In genomic region chr12:124549629-124550028, GRCh38 we compare ENCODE assay signal across 10 cellular contexts. TPM values are rescaled to one million over a fixed set of nuclear protein-coding genes. Genes with fewer than 3 reads are reported as not detected.
DNase-seq lines count a peak whose midpoint lies in the region; ATAC-seq and TF ChIP-seq lines count a peak whose summit lies in the region.
"Had no signal": no experiment of that assay in that cellular context is flagged by ENCODE, and none has a peak within 500 bp of the region (broad histone marks: within the 10 kb centered on the region; RNA-seq: fewer than 3 reads in every experiment).

No MANE protein-coding gene starts in this region.

- POLR2A ChIA-PET in RWPE1 (lab: Yijun Ruan, JAX; ENCODE audit: low non-redundant PET) = interaction anchor here (0.5 kb wide), 1 partner anchor 79 kb away, joined by 4 read pairs; no protein-coding TSS in a partner anchor

- H3K27ac Mint-ChIP-seq in osteocyte (ENCODE audit: unreplicated experiment) = peak overlapping the region; percentile 90
- H3K27ac Mint-ChIP-seq: activated naive CD8-positive, alpha-beta T cell treated with anti-CD3 and anti-CD28 coated beads for 36 hours had no signal

- CTCF ChIA-PET in RWPE1 (lab: Yijun Ruan, JAX) = no interaction called here

- no peaks in the 10 kb centered on the region for H3K9me3 Mint-ChIP-seq in osteocyte (ENCODE audit: unreplicated experiment)
- H3K9me3 Mint-ChIP-seq: activated naive CD8-positive, alpha-beta T cell treated with anti-CD3 and anti-CD28 coated beads for 36 hours had no signal

- no peak overlapping the region for H3K4me3 ChIP-seq in dorsolateral prefrontal cortex
- no peak overlapping the region for H3K4me3 ChIP-seq in upper lobe of left lung

- H3K36me3 ChIP-seq in upper lobe of left lung = no peaks in the 10 kb centered on the region

- H3K27ac ChIP-seq in RWPE1 (peak overlapping the region; percentile 89), dorsolateral prefrontal cortex (peak overlapping the region in 49 of 59 donors; percentile 0 to 90 (median 77)), upper lobe of left lung (peak overlapping the region; percentile 32 to 81 (median 46))

- WGBS in upper lobe of left lung, 2 donors = 70 to 85% methylated on average over 17 of the region's 17 CpGs

- H3K9me3 ChIP-seq in upper lobe of left lung = no peaks in the 10 kb centered on the region

- no peak for TF ChIP-seq POLR2A in upper lobe of left lung (IDR thresholded peaks at IDR 0.05)

- no peaks in the 10 kb centered on the region for H3K27me3 ChIP-seq in dorsolateral prefrontal cortex
- H3K27me3 ChIP-seq in upper lobe of left lung = no peaks in the 10 kb centered on the region

- intact Hi-C loops in dorsolateral prefrontal cortex (cut with DNase I) = no loop called here

- H3K4me3 Mint-ChIP-seq in osteocyte (ENCODE audit: unreplicated experiment) = no peak overlapping the region
- H3K4me3 Mint-ChIP-seq: activated naive CD8-positive, alpha-beta T cell treated with anti-CD3 and anti-CD28 coated beads for 36 hours had no signal

- ATAC-seq in upper lobe of left lung (ENCODE audit: low FRiP score in 2 of 2) (no peak), HG02610 (IDR thresholded peaks at IDR 0.05; ENCODE audit: unreplicated experiment) (no peak), GM19328 (IDR thresholded peaks at IDR 0.05; ENCODE audit: unreplicated experiment) (no peak)

- DNase-seq in RWPE1 (ENCODE audit: low spot score) = no peak
- no peak for DNase-seq in dorsolateral prefrontal cortex
- no peak for DNase-seq in osteocyte (ENCODE audit: extremely low spot score, unreplicated experiment)
- no peak for DNase-seq in upper lobe of left lung
- DNase-seq in GM19238 (ENCODE audit: insufficient read length, low spot score) = no peak
- DNase-seq: activated naive CD8-positive, alpha-beta T cell treated with anti-CD3 and anti-CD28 coated beads for 36 hours; small intestine; T-helper 9 cell had no signal

- TF ChIP-seq CTCF in RWPE1 (conservative IDR thresholded peaks at IDR 0.05; ENCODE audit: low read depth) (no peak), dorsolateral prefrontal cortex (IDR thresholded peaks at IDR 0.05 in 54 of 56, conservative IDR thresholded peaks at IDR 0.05 in 2 of 56; ENCODE audit: low read depth in 1 of 56, partially characterized antibody in 56 of 56) (no peak), osteocyte (IDR thresholded peaks at IDR 0.05) (no peak), upper lobe of left lung (IDR thresholded peaks at IDR 0.05) (no peak)

- no peaks in the 10 kb centered on the region for H3K27me3 Mint-ChIP-seq in osteocyte (ENCODE audit: unreplicated experiment)
- H3K27me3 Mint-ChIP-seq: activated naive CD8-positive, alpha-beta T cell treated with anti-CD3 and anti-CD28 coated beads for 36 hours had no signal

- no peaks in the 10 kb centered on the region for H3K36me3 Mint-ChIP-seq in osteocyte (ENCODE audit: unreplicated experiment)

- TF ChIP-seq EP300 in upper lobe of left lung (IDR thresholded peaks at IDR 0.05) = no peak

- H3K4me1 ChIP-seq in upper lobe of left lung = peaks cover 64 to 89% (median 77%) of the 10 kb centered on the region in 4 donors

- peaks cover 73% of the 10 kb centered on the region for H3K4me1 Mint-ChIP-seq in osteocyte (ENCODE audit: unreplicated experiment)

RNA-seq across cellular contexts. Expression of gene NCOR2, which starts 17.8 kb away (rescaled TPM):
- total RNA-seq in dorsolateral prefrontal cortex = 100 to 1,000 TPM; 202 to 379 (median 273) TPM
- 362 and 381 TPM in 2 replicates for total RNA-seq in osteocyte
- 100 to 1,000 TPM; 188 to 603 (median 373) TPM for total RNA-seq in upper lobe of left lung
